8 cellular contexts compared by ENCODE assay signal in genomic region chr17:50865060-50865867, GRCh38. TPM values are rescaled to one million over a fixed set of nuclear protein-coding genes. Genes with fewer than 3 reads are reported as not detected.
A peak's percentile ranks its signal among the peaks of the same experiment; 100 is the strongest.
DNase-seq lines count a peak whose midpoint lies in the region; ATAC-seq and TF ChIP-seq lines count a peak whose summit lies in the region.

No MANE protein-coding gene starts in this region.

- peaks cover 26% of the 10 kb centered on the region for H3K4me1 ChIP-seq in mucosa of descending colon (ENCODE audit: low read depth)

- peak overlapping the region; percentile 99 for H3K27ac ChIP-seq in epithelial cell of prostate

- H3K27me3 Mint-ChIP-seq in activated CD8-positive, alpha-beta memory T cell treated with anti-CD3 and anti-CD28 coated beads, Interleukin-2, amount 10 ng/mL, durations not matched to agents 7 days and 5 days, result peaks cover 14% of the 10 kb centered on the region
- no peaks in the 10 kb centered on the region for H3K27me3 Mint-ChIP-seq in stimulated activated naive B cell treated with anti-CD40 and anti-IgM and Interleukin-4, amounts not matched to agents 10 μg/mL and 1 μg/mL and 100 μg/mL, for 72 hours

- CTCF ChIA-PET in activated CD8-positive, alpha-beta memory T cell treated with anti-CD3 and anti-CD28 coated beads, Interleukin-2, amount 10 ng/mL, durations not matched to agents 7 days and 5 days (lab: Charles Lee), result interaction anchor here (0.7 to 8.6 kb wide), 19 partner anchors 9 to 156 kb away, joined by 3 to 78 read pairs (median 4); no protein-coding TSS in a partner anchor

- H3K4me3 ChIP-seq in mucosa of descending colon, result peak overlapping the region; percentile 95

- ATAC-seq in HG03095 (IDR thresholded peaks at IDR 0.05; ENCODE audit: unreplicated experiment) (peak; percentile 15), mucosa of descending colon (peak; percentile 1)
- peak; percentile 2 for ATAC-seq in activated CD8-positive, alpha-beta memory T cell treated with anti-CD3 and anti-CD28 coated beads, Interleukin-2, amount 10 ng/mL, durations not matched to agents 7 days and 5 days
- ATAC-seq in stimulated activated naive B cell treated with anti-CD40 and anti-IgM and Interleukin-4, amounts not matched to agents 10 μg/mL and 1 μg/mL and 100 μg/mL, for 72 hours (replicated peaks), result no peak

- H3K36me3 ChIP-seq in mucosa of descending colon (ENCODE audit: low read depth), result no peaks in the 10 kb centered on the region

- TF ChIP-seq CTCF in mucosa of descending colon (IDR thresholded peaks at IDR 0.05), result no peak

- no peaks in the 10 kb centered on the region for H3K9me3 ChIP-seq in mucosa of descending colon

- DNase-seq in SKM-1 treated with dmso at 0.1 percent for 144 hours (lab: John Stamatoyannopoulos, UW; ENCODE audit: unreplicated experiment), result peak; percentile 44
- no peak for DNase-seq in SKM-1 (lab: John Stamatoyannopoulos, UW; ENCODE audit: unreplicated experiment)
- DNase-seq in NCI-H748 treated with DMSO at 0.1 percent for 48 hours (lab: John Stamatoyannopoulos, UW), result peak; percentile 32
- DNase-seq in activated CD8-positive, alpha-beta memory T cell treated with anti-CD3 and anti-CD28 coated beads, Interleukin-2, amount 10 ng/mL, durations not matched to agents 7 days and 5 days, result peak; percentile 69
- DNase-seq in epithelial cell of prostate (ENCODE audit: low read depth, low spot score), result no peak
- DNase-seq in mucosa of descending colon, result peak; percentile 59 to 80 (median 76)
- DNase-seq in stimulated activated naive B cell treated with anti-CD40 and anti-IgM and Interleukin-4, amounts not matched to agents 10 μg/mL and 1 μg/mL and 100 μg/mL, for 72 hours, result peak; percentile 35

- H3K27ac Mint-ChIP-seq in activated CD8-positive, alpha-beta memory T cell treated with anti-CD3 and anti-CD28 coated beads, Interleukin-2, amount 10 ng/mL, durations not matched to agents 7 days and 5 days, result peak overlapping the region; percentile 96
- H3K27ac Mint-ChIP-seq in stimulated activated naive B cell treated with anti-CD40 and anti-IgM and Interleukin-4, amounts not matched to agents 10 μg/mL and 1 μg/mL and 100 μg/mL, for 72 hours, result peak overlapping the region; percentile 97

- intact Hi-C loops in mucosa of descending colon (cut with DNase I, micrococcal nuclease), result loop anchor here (5.0 to 10.0 kb wide), 2 partner anchors 50 to 82 kb away; no protein-coding TSS in a partner anchor

- peaks cover 39% of the 10 kb centered on the region for H3K4me1 Mint-ChIP-seq in activated CD8-positive, alpha-beta memory T cell treated with anti-CD3 and anti-CD28 coated beads, Interleukin-2, amount 10 ng/mL, durations not matched to agents 7 days and 5 days
- peaks cover 23 to 39% of the 10 kb centered on the region in 2 donors for H3K4me1 Mint-ChIP-seq in stimulated activated naive B cell treated with anti-CD40 and anti-IgM and Interleukin-4, amounts not matched to agents 10 μg/mL and 1 μg/mL and 100 μg/mL, for 72 hours

- H3K9me3 Mint-ChIP-seq in activated CD8-positive, alpha-beta memory T cell treated with anti-CD3 and anti-CD28 coated beads, Interleukin-2, amount 10 ng/mL, durations not matched to agents 7 days and 5 days (ENCODE audit: low read depth), result no peaks in the 10 kb centered on the region
- H3K9me3 Mint-ChIP-seq in stimulated activated naive B cell treated with anti-CD40 and anti-IgM and Interleukin-4, amounts not matched to agents 10 μg/mL and 1 μg/mL and 100 μg/mL, for 72 hours, result no peaks in the 10 kb centered on the region

- H3K36me3 Mint-ChIP-seq in activated CD8-positive, alpha-beta memory T cell treated with anti-CD3 and anti-CD28 coated beads, Interleukin-2, amount 10 ng/mL, durations not matched to agents 7 days and 5 days, result peaks cover 23% of the 10 kb centered on the region
- H3K36me3 Mint-ChIP-seq in stimulated activated naive B cell treated with anti-CD40 and anti-IgM and Interleukin-4, amounts not matched to agents 10 μg/mL and 1 μg/mL and 100 μg/mL, for 72 hours, result peaks cover 17 to 19% of the 10 kb centered on the region in 2 donors

- H3K4me3 Mint-ChIP-seq in activated CD8-positive, alpha-beta memory T cell treated with anti-CD3 and anti-CD28 coated beads, Interleukin-2, amount 10 ng/mL, durations not matched to agents 7 days and 5 days, result peak overlapping the region; percentile 98
- peak overlapping the region; percentile 96 to 99 for H3K4me3 Mint-ChIP-seq in stimulated activated naive B cell treated with anti-CD40 and anti-IgM and Interleukin-4, amounts not matched to agents 10 μg/mL and 1 μg/mL and 100 μg/mL, for 72 hours

RNA-seq across cellular contexts. Expression of gene TOB1, which starts 0.9 kb away (rescaled TPM):
- 10 to 100 TPM; 34.1 to 47.5 TPM for total RNA-seq in activated CD8-positive, alpha-beta memory T cell treated with anti-CD3 and anti-CD28 coated beads, Interleukin-2, amount 10 ng/mL, durations not matched to agents 7 days and 5 days
- total RNA-seq in mucosa of descending colon, result 100 to 1,000 TPM; 120 to 156 (median 128) TPM

RNA-seq across cellular contexts. Expression of gene WFIKKN2, which starts 29.9 kb away (rescaled TPM):
- total RNA-seq in activated CD8-positive, alpha-beta memory T cell treated with anti-CD3 and anti-CD28 coated beads, Interleukin-2, amount 10 ng/mL, durations not matched to agents 7 days and 5 days, result not detected
- under 1 TPM; 0.07 to 0.76 (median 0.17) TPM for total RNA-seq in mucosa of descending colon

Comparison
In these comparisons a context has a peak if more than half of its experiments do, and no peak if none do; other contexts are left out.
1. DNase-seq: peak in SKM-1 treated with dmso at 0.1 percent for 144 hours (single experiment), NCI-H748 treated with DMSO at 0.1 percent for 48 hours (single experiment), activated CD8-positive, alpha-beta memory T cell treated with anti-CD3 and anti-CD28 coated beads, Interleukin-2, amount 10 ng/mL, durations not matched to agents 7 days and 5 days (single experiment), mucosa of descending colon (3 of 3) and stimulated activated naive B cell treated with anti-CD40 and anti-IgM and Interleukin-4, amounts not matched to agents 10 μg/mL and 1 μg/mL and 100 μg/mL, for 72 hours (single experiment); none in SKM-1 (single experiment) and epithelial cell of prostate (single experiment).
2. ATAC-seq: peak in HG03095 (single experiment), activated CD8-positive, alpha-beta memory T cell treated with anti-CD3 and anti-CD28 coated beads, Interleukin-2, amount 10 ng/mL, durations not matched to agents 7 days and 5 days (single experiment) and mucosa of descending colon (single experiment); none in stimulated activated naive B cell treated with anti-CD40 and anti-IgM and Interleukin-4, amounts not matched to agents 10 μg/mL and 1 μg/mL and 100 μg/mL, for 72 hours (0 of 2).